In the genomic region with DNA sequence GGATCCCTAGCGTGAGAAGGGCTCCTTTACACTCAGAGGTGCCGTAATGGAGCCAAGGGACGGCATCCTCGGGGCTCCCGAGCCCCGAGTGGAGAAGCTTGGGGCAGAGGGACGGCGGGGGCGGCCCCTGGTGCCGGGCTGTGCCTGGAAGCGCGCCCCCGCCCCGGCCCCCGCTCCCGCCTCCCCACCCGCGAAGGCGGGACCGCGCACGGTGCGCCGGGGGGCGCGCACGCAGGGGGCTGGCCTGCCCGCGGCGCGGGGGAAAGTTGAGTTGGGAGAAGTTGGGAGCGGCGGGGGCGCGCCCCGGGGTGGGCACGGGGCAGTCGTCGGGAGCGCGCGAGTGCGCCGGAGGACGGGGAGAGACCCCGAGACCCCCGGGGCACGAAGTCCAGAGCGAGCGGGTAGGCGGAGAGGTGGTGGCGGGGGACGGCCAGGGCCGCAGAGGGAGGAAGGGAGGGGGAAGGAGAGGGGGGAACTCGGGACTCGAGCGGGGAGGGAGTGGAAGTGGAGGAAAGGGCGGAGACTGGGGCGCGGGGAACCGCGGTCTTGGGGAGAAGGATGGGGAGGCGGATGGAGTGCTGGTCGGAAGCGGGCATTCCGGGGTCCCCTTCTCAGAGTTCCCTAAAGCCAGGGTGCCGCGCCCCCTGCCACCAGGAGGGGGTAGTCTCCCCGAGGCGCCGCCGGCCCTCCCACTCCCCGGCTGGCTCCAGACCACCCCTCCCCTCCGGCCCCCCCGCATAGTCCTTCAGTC, we compare ENCODE assay signal across 1 cellular context.
TF ChIP-seq lines count a peak whose summit lies in the region.

TSS of gene SLC4A2 (plus strand) at position 228 of the 751 bp plus-strand sequence. CDS start 2,399 bp downstream, outside the sequence.

TF ChIP-seq in GM12878, 131 proteins besides CTCF, POLR2A, EP300 and RAD21 (continued from another document):
- TF ChIP-seq, protein P1, sequence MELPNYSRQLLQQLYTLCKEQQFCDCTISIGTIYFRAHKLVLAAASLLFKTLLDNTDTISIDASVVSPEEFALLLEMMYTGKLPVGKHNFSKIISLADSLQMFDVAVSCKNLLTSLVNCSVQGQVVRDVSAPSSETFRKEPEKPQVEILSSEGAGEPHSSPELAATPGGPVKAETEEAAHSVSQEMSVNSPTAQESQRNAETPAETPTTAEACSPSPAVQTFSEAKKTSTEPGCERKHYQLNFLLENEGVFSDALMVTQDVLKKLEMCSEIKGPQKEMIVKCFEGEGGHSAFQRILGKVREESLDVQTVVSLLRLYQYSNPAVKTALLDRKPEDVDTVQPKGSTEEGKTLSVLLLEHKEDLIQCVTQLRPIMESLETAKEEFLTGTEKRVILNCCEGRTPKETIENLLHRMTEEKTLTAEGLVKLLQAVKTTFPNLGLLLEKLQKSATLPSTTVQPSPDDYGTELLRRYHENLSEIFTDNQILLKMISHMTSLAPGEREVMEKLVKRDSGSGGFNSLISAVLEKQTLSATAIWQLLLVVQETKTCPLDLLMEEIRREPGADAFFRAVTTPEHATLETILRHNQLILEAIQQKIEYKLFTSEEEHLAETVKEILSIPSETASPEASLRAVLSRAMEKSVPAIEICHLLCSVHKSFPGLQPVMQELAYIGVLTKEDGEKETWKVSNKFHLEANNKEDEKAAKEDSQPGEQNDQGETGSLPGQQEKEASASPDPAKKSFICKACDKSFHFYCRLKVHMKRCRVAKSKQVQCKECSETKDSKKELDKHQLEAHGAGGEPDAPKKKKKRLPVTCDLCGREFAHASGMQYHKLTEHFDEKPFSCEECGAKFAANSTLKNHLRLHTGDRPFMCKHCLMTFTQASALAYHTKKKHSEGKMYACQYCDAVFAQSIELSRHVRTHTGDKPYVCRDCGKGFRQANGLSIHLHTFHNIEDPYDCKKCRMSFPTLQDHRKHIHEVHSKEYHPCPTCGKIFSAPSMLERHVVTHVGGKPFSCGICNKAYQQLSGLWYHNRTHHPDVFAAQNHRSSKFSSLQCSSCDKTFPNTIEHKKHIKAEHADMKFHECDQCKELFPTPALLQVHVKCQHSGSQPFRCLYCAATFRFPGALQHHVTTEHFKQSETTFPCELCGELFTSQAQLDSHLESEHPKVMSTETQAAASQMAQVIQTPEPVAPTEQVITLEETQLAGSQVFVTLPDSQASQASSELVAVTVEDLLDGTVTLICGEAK (IDR thresholded peaks at IDR 0.05; ENCODE audit: borderline replicate concordance): no peak
- no peak for TF ChIP-seq ETV6 (conservative IDR thresholded peaks at IDR 0.05 in 1 of 2, IDR thresholded peaks at IDR 0.05 in 1 of 2; ENCODE audit: borderline replicate concordance in 1 of 2, low read depth in 1 of 2)
- TF ChIP-seq HDAC2 (IDR thresholded peaks at IDR 0.05): no peak
- peak; percentile 30; the same call in 1 of the 2 replicates for TF ChIP-seq HDGF (IDR thresholded peaks at IDR 0.05)
- TF ChIP-seq EED (IDR thresholded peaks at IDR 0.05; ENCODE audit: low read depth): no peak; the same call in 1 of the 2 replicates
- TF ChIP-seq IKZF2 (IDR thresholded peaks at IDR 0.05): peak in 1 of 2 experiments; percentile 52
- TF ChIP-seq RELA (IDR thresholded peaks at IDR 0.05; ENCODE audit: borderline replicate concordance, partially characterized antibody): no peak
- TF ChIP-seq YY1 (IDR thresholded peaks at IDR 0.05; ENCODE audit: low read depth, low read length): peak; percentile 11
- peak; percentile 26; the same call in 1 of the 2 replicates for TF ChIP-seq MTA2 (IDR thresholded peaks at IDR 0.05; ENCODE audit: low read depth)
- TF ChIP-seq GATAD2B (conservative IDR thresholded peaks at IDR 0.05; ENCODE audit: low read depth): 0 out of 2 replicates have a peak, but pooled peaks have one; percentile 19
- TF ChIP-seq BHLHE40 (IDR thresholded peaks at IDR 0.05; ENCODE audit: borderline replicate concordance in 1 of 2, low read depth in 2 of 2, low read length in 1 of 2): peak in 1 of 2 experiments; percentile 44; a peak in 1 of 4 replicates
- TF ChIP-seq NR2C1 (IDR thresholded peaks at IDR 0.05): no peak
- TF ChIP-seq SMC3 (IDR thresholded peaks at IDR 0.05; ENCODE audit: borderline replicate concordance, low read length): peak; percentile 15; the same call in 1 of the 2 replicates
- TF ChIP-seq IKZF1 (conservative IDR thresholded peaks at IDR 0.05): peak; percentile 52
- TF ChIP-seq SPI1 (IDR thresholded peaks at IDR 0.05; ENCODE audit: borderline replicate concordance, insufficient read depth, low read depth, low read length): 0 out of 2 replicates have a peak, but pooled peaks have one; percentile 3
- TF ChIP-seq, protein P2, sequence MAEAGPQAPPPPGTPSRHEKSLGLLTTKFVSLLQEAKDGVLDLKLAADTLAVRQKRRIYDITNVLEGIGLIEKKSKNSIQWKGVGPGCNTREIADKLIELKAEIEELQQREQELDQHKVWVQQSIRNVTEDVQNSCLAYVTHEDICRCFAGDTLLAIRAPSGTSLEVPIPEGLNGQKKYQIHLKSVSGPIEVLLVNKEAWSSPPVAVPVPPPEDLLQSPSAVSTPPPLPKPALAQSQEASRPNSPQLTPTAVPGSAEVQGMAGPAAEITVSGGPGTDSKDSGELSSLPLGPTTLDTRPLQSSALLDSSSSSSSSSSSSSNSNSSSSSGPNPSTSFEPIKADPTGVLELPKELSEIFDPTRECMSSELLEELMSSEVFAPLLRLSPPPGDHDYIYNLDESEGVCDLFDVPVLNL (IDR thresholded peaks at IDR 0.05; ENCODE audit: low read depth, low read length): 0 out of 2 replicates have a peak, but pooled peaks have one; percentile 4
- TF ChIP-seq POLR2AphosphoS5 (IDR thresholded peaks at IDR 0.05; ENCODE audit: low read length): no peak
- peak in 1 of 2 experiments; percentile 91; a peak in 1 of 3 replicates for TF ChIP-seq EGR1 (IDR thresholded peaks at IDR 0.05; ENCODE audit: borderline replicate concordance in 1 of 2, low read depth in 2 of 2, low read length in 2 of 2)
- no peak for TF ChIP-seq ZBTB11 (CRISPR knock-in tag; IDR thresholded peaks at IDR 0.05)
- TF ChIP-seq SIN3A (IDR thresholded peaks at IDR 0.05; ENCODE audit: low read depth, low read length): no peak
- TF ChIP-seq, protein P3, sequence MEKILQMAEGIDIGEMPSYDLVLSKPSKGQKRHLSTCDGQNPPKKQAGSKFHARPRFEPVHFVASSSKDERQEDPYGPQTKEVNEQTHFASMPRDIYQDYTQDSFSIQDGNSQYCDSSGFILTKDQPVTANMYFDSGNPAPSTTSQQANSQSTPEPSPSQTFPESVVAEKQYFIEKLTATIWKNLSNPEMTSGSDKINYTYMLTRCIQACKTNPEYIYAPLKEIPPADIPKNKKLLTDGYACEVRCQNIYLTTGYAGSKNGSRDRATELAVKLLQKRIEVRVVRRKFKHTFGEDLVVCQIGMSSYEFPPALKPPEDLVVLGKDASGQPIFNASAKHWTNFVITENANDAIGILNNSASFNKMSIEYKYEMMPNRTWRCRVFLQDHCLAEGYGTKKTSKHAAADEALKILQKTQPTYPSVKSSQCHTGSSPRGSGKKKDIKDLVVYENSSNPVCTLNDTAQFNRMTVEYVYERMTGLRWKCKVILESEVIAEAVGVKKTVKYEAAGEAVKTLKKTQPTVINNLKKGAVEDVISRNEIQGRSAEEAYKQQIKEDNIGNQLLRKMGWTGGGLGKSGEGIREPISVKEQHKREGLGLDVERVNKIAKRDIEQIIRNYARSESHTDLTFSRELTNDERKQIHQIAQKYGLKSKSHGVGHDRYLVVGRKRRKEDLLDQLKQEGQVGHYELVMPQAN (conservative IDR thresholded peaks at IDR 0.05): 0 out of 2 replicates have a peak, but pooled peaks have one; percentile 10
- TF ChIP-seq, protein P4, sequence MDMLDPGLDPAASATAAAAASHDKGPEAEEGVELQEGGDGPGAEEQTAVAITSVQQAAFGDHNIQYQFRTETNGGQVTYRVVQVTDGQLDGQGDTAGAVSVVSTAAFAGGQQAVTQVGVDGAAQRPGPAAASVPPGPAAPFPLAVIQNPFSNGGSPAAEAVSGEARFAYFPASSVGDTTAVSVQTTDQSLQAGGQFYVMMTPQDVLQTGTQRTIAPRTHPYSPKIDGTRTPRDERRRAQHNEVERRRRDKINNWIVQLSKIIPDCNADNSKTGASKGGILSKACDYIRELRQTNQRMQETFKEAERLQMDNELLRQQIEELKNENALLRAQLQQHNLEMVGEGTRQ (IDR thresholded peaks at IDR 0.05; ENCODE audit: borderline replicate concordance, low read depth, low read length): no peak
- no peak for TF ChIP-seq ATF3 (IDR thresholded peaks at IDR 0.05; ENCODE audit: borderline replicate concordance, extremely low read depth, low read depth, low read length)
